Comparison of ENCODE assay signal across 8 cellular contexts in genomic region chr1:84862810-84863251, GRCh38. TPM values are rescaled to one million over a fixed set of nuclear protein-coding genes. Genes with fewer than 3 reads are reported as not detected.
DNase-seq lines count a peak whose midpoint lies in the region; ATAC-seq, FAIRE-seq and TF ChIP-seq lines count a peak whose summit lies in the region.

No MANE protein-coding gene starts in this region.

- H3K36me3 ChIP-seq in HAP-1 (replicated peaks) (peaks cover 17% of the 10 kb centered on the region), kidney (ENCODE audit: control insufficient read depth in 1 of 2, insufficient read depth in 2 of 2, low read length in 2 of 2) (no peaks in the 10 kb centered on the region), SK-N-SH (replicated peaks in 1 of 2; ENCODE audit: control insufficient read depth in 1 of 2, insufficient read depth in 2 of 2, low read length in 1 of 2) (no peaks in the 10 kb centered on the region)

- in situ Hi-C loops in HAP-1 (cut with MboI; ENCODE audit: low sequenced_read_pairs), result no loop called here

- WGBS in SK-N-SH (ENCODE audit: low lambda C conversion rate), result 53% methylated on average over 5 of the region's 5 CpGs

- H2AFZ ChIP-seq in SK-N-SH (ENCODE audit: low read depth), result no peak overlapping the region

- DNase-seq in GM18507 (ENCODE audit: extremely low spot score, insufficient read length, low read depth), result peak; percentile 35
- DNase-seq in T-helper 17 cell, result peak in 2 of 3 donors; percentile 14 to 20
- DNase-seq in kidney glomerular epithelial cell (lab: John Stamatoyannopoulos, UW), result peak; percentile 8
- DNase-seq in HAP-1 (ENCODE audit: low spot score in 2 of 2), result no peak
- DNase-seq in NCI-H1092 (lab: John Stamatoyannopoulos, UW), result no peak
- no peak for DNase-seq in kidney
- DNase-seq in SK-N-SH, result no peak

- POLR2A ChIA-PET in SK-N-SH (lab: Yijun Ruan, JAX), result no interaction called here

- intact Hi-C loops in kidney (cut with DNase I), result no loop called here

- H3K4me1 Mint-ChIP-seq in T-helper 17 cell, result peaks cover 31% of the 10 kb centered on the region

- peak overlapping the region; percentile 91 for H3K27ac Mint-ChIP-seq in T-helper 17 cell

- peak; percentile 95 for ATAC-seq in HG02588 (IDR thresholded peaks at IDR 0.05; ENCODE audit: unreplicated experiment)
- ATAC-seq in T-helper 17 cell, result peak; percentile 88

- H3K27ac ChIP-seq in kidney (ENCODE audit: low read depth in 2 of 2, low read length in 2 of 2), result no peak overlapping the region
- H3K27ac ChIP-seq in SK-N-SH (ENCODE audit: low read depth in 2 of 2, low read length in 1 of 2), result no peak overlapping the region

- H3K4me3 ChIP-seq in HAP-1, result no peak overlapping the region
- H3K4me3 ChIP-seq in kidney (ENCODE audit: low read length in 2 of 2), result no peak overlapping the region
- H3K4me3 ChIP-seq in SK-N-SH (ENCODE audit: low read depth in 2 of 2, low read length in 1 of 2), result no peak overlapping the region

- FAIRE-seq in GM18507 (lab: Jason Lieb, UNC) (peak; percentile 97), kidney (lab: Jason Lieb, UNC) (no peak)

- H3K9ac ChIP-seq in kidney (ENCODE audit: low read length in 2 of 2) (no peak overlapping the region), SK-N-SH (no peak overlapping the region)

- peak overlapping the region; percentile 81 for H3K4me3 Mint-ChIP-seq in T-helper 17 cell

- peaks cover 2% of the 10 kb centered on the region for H3K36me3 Mint-ChIP-seq in T-helper 17 cell (ENCODE audit: low read depth)

- no peaks in the 10 kb centered on the region for H3F3A ChIP-seq in SK-N-SH (replicated peaks; ENCODE audit: insufficient read depth)

- no peak for TF ChIP-seq EP300 in SK-N-SH (IDR thresholded peaks at IDR 0.05; ENCODE audit: borderline replicate concordance in 1 of 2, low read depth in 1 of 2, low read length in 1 of 2)

- no peaks in the 10 kb centered on the region for H4K20me1 ChIP-seq in SK-N-SH (ENCODE audit: insufficient read depth)

- H3K9me3 ChIP-seq in T-helper 17 cell (ENCODE audit: control insufficient read depth, low read length, poor library complexity, severe bottlenecking), result no peaks in the 10 kb centered on the region
- no peaks in the 10 kb centered on the region for H3K9me3 ChIP-seq in HAP-1
- no peaks in the 10 kb centered on the region for H3K9me3 ChIP-seq in kidney (ENCODE audit: control insufficient read depth in 1 of 2, low read length in 2 of 2)
- H3K9me3 ChIP-seq in SK-N-SH, result no peaks in the 10 kb centered on the region

- H3K27me3 ChIP-seq in HAP-1 (ENCODE audit: low read depth), result no peaks in the 10 kb centered on the region
- no peaks in the 10 kb centered on the region; the same call in 1 of the 2 replicates for H3K27me3 ChIP-seq in SK-N-SH (ENCODE audit: insufficient read depth)

- no peaks in the 10 kb centered on the region for H3K4me1 ChIP-seq in HAP-1
- H3K4me1 ChIP-seq in kidney (ENCODE audit: control insufficient read depth in 1 of 2, insufficient read depth in 1 of 2, low read depth in 1 of 2, low read length in 2 of 2), result no peaks in the 10 kb centered on the region
- H3K4me1 ChIP-seq in SK-N-SH (ENCODE audit: control insufficient read depth in 1 of 2, insufficient read depth in 2 of 2, low read depth in 1 of 2, low read length in 1 of 2), result no peaks in the 10 kb centered on the region

- CTCF ChIA-PET in SK-N-SH (lab: Yijun Ruan, JAX), result no interaction called here

- TF ChIP-seq RAD21 in SK-N-SH (IDR thresholded peaks at IDR 0.05; ENCODE audit: low read length), result no peak

- no peak for TF ChIP-seq CTCF in kidney (IDR thresholded peaks at IDR 0.05; ENCODE audit: borderline replicate concordance, extremely low read depth, insufficient read depth)
- no peak for TF ChIP-seq CTCF in SK-N-SH (IDR thresholded peaks at IDR 0.05)

- no peak overlapping the region for H3K4me2 ChIP-seq in SK-N-SH

- H3K27me3 Mint-ChIP-seq in T-helper 17 cell, result no peaks in the 10 kb centered on the region

- no peaks in the 10 kb centered on the region for H3K79me2 ChIP-seq in SK-N-SH (ENCODE audit: insufficient read depth)

- no peaks in the 10 kb centered on the region for H3K9me2 ChIP-seq in SK-N-SH

TF ChIP-seq in SK-N-SH, 30 proteins besides CTCF, POLR2A, EP300 and RAD21:
- TF ChIP-seq POLR2AphosphoS5 (IDR thresholded peaks at IDR 0.05; ENCODE audit: low read depth, low read length), result no peak
- TF ChIP-seq SMC3 (IDR thresholded peaks at IDR 0.05; ENCODE audit: low read depth, low read length), result no peak
- no peak for TF ChIP-seq MEF2A (IDR thresholded peaks at IDR 0.05; ENCODE audit: borderline replicate concordance, low read depth)
- no peak for TF ChIP-seq IRF3 (IDR thresholded peaks at IDR 0.05; ENCODE audit: low read depth, low read length)
- TF ChIP-seq REST (IDR thresholded peaks at IDR 0.05; ENCODE audit: low read depth, low read length), result no peak
- no peak for TF ChIP-seq YY1 (IDR thresholded peaks at IDR 0.05; ENCODE audit: low read depth)
- TF ChIP-seq TAF1 (IDR thresholded peaks at IDR 0.05; ENCODE audit: borderline replicate concordance, low read depth, low read length), result no peak
- no peak for TF ChIP-seq ZBTB33 (IDR thresholded peaks at IDR 0.05; ENCODE audit: borderline replicate concordance, low read depth)

RNA-seq across cellular contexts. Expression of gene LPAR3, which starts 30.2 kb away (rescaled TPM):
- total RNA-seq in T-helper 17 cell (1 to 10 TPM; 1.9 to 2.1 TPM), kidney (0.22 TPM)
- polyA plus RNA-seq in kidney (ENCODE audit: insufficient read depth, low read depth, low replicate concordance) (not detected), SK-N-SH (2012; rRNA removed) (0.08 and 0.11 TPM in 2 replicates)
- polyA plus RNA-seq in SK-N-SH (2012; cell fraction: cytosol; rRNA removed), result 0.08 and 0.25 TPM in 2 replicates
- polyA plus RNA-seq in SK-N-SH (2012; cell fraction: nucleus; rRNA removed), result not detected in 2 replicates

Comparison
In these comparisons a context has a peak if more than half of its experiments do, and no peak if none do; other contexts are left out.
1. DNase-seq: peak in GM18507 (single experiment), T-helper 17 cell (2 of 3) and kidney glomerular epithelial cell (single experiment); none in HAP-1 (0 of 2), NCI-H1092 (single experiment), kidney (single experiment) and SK-N-SH (single experiment).